Comparison of ENCODE assay signal across 11 cellular contexts in the genomic region with DNA sequence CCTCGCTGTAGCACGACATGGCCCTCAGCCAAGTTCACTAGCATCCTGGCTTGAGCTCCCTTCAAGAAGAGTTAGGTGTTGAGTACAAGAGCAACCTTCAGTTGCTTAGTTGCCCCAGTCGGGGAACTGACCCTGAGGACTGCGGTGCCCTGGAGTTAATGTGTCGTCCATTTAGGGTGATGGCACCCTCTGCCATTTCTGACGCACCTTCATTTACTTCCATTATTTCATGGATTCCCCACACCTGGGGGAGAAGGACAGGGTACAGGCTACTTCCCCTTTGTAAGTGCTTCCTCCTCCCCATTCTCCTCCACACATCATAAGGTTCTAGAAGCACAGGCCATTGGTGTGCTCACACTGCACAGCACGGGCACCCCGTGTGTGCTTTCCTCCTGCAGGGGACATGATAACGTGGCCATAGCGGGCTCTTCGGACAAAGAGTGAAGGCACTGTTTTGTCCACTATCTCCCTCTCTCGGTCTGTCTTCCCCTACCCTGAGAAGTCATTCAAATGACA. TPM values are rescaled to one million over a fixed set of nuclear protein-coding genes. Genes with fewer than 3 reads are reported as not detected.
A peak's percentile ranks its signal among the peaks of the same experiment; 100 is the strongest.
DNase-seq lines count a peak whose midpoint lies in the region; ATAC-seq and TF ChIP-seq lines count a peak whose summit lies in the region.
"Had no signal": no experiment of that assay in that cellular context is flagged by ENCODE, and none has a peak within 500 bp of the region (broad histone marks: within the 10 kb centered on the region; RNA-seq: fewer than 3 reads in every experiment).

No MANE protein-coding gene starts in this region.

- TF ChIP-seq POLR2A in NB4 (IDR thresholded peaks at IDR 0.05; ENCODE audit: extremely low read depth, insufficient read length): no peak

- peaks cover 58% of the 10 kb centered on the region for H3K27me3 Mint-ChIP-seq in central memory CD8-positive, alpha-beta T cell

- H3K9me3 ChIP-seq in right cardiac atrium (ENCODE audit: control insufficient read depth, low read length): no peaks in the 10 kb centered on the region
- H3K9me3 ChIP-seq in upper lobe of right lung: no peaks in the 10 kb centered on the region

- H3K27ac Mint-ChIP-seq in central memory CD8-positive, alpha-beta T cell (ENCODE audit: low read depth): no peak overlapping the region

- H3K4me1 ChIP-seq in right cardiac atrium (ENCODE audit: control insufficient read depth, insufficient read depth, low read length) (peaks cover 4% of the 10 kb centered on the region), upper lobe of right lung (peaks cover 11% of the 10 kb centered on the region)

- H3K27me3 ChIP-seq in right cardiac atrium (ENCODE audit: control insufficient read depth, insufficient read depth) (no peaks in the 10 kb centered on the region), upper lobe of right lung (peaks cover 16% of the 10 kb centered on the region)

- H3K4me3 ChIP-seq in right cardiac atrium (ENCODE audit: low read length) (no peak overlapping the region), NB4 (ENCODE audit: low read depth, low read length) (no peak overlapping the region), upper lobe of right lung (peak overlapping the region; percentile 44)

- H3K4me3 Mint-ChIP-seq in central memory CD8-positive, alpha-beta T cell: peak overlapping the region; percentile 2
- H3K4me3 Mint-ChIP-seq: neural crest cell had no signal

- intact Hi-C loops in Right ventricle myocardium inferior (cut with DNase I) (no loop called here), right cardiac atrium (cut with DNase I) (no loop called here), upper lobe of right lung (cut with DNase I) (no loop called here)

- no peaks in the 10 kb centered on the region for H3K36me3 Mint-ChIP-seq in central memory CD8-positive, alpha-beta T cell (ENCODE audit: insufficient read depth)

- no peaks in the 10 kb centered on the region for H3K9me3 Mint-ChIP-seq in central memory CD8-positive, alpha-beta T cell
- H3K9me3 Mint-ChIP-seq: neural crest cell had no signal

- no peaks in the 10 kb centered on the region for H3K36me3 ChIP-seq in upper lobe of right lung

- ATAC-seq in Right ventricle myocardium inferior: peak; percentile 24
- ATAC-seq in right cardiac atrium: no peak
- ATAC-seq in central memory CD8-positive, alpha-beta T cell (replicated peaks; ENCODE audit: extremely low read depth, poor library complexity, severe bottlenecking): no peak
- no peak for ATAC-seq in upper lobe of right lung
- ATAC-seq in HG03175 (IDR thresholded peaks at IDR 0.05; ENCODE audit: unreplicated experiment): no peak

- peaks cover 17% of the 10 kb centered on the region for H3K4me1 Mint-ChIP-seq in central memory CD8-positive, alpha-beta T cell

- no peak overlapping the region for H3K27ac ChIP-seq in right cardiac atrium (ENCODE audit: low read length)
- H3K27ac ChIP-seq in upper lobe of right lung: peak overlapping the region; percentile 71
- H3K27ac ChIP-seq: VCaP had no signal

- TF ChIP-seq CTCF in NB4 (IDR thresholded peaks at IDR 0.05; ENCODE audit: low read depth, low read length): no peak
- no peak for TF ChIP-seq CTCF in upper lobe of right lung (IDR thresholded peaks at IDR 0.05)

- DNase-seq in Right ventricle myocardium inferior (ENCODE audit: missing footprints) (no peak), right cardiac atrium (no peak), NB4 (ENCODE audit: low read depth) (peak; percentile 76), upper lobe of right lung (peak; percentile 50), COLO829 (ENCODE audit: low spot score) (no peak)
- DNase-seq in central memory CD8-positive, alpha-beta T cell (ENCODE audit: low spot score in 2 of 2): no peak
- no peak for DNase-seq in stimulated activated CD4-positive, alpha-beta T cell treated with anti-CD3 and anti-CD28 coated beads, Interleukin-12 subunit alpha, Interleukin-12 subunit beta, amount 100 ng/mL, for 4 hours
- DNase-seq: NCI-H774 had no signal

- WGBS in right cardiac atrium: 78% methylated on average over 12 of the region's 12 CpGs

RNA-seq across cellular contexts. Expression of gene ALOX5, which starts 1.8 kb away (rescaled TPM):
- 7.3 TPM for total RNA-seq in Right ventricle myocardium inferior
- 10 to 100 TPM; 10.0 to 13.0 (median 12.2) TPM for total RNA-seq in right cardiac atrium
- polyA plus RNA-seq in right cardiac atrium: 5.6 TPM
- 128 TPM for total RNA-seq in upper lobe of right lung
- total RNA-seq: neural crest cell had no signal

Comparison
In these comparisons a context has a peak if more than half of its experiments do, and no peak if none do; other contexts are left out.
1. DNase-seq: peak in NB4 (single experiment) and upper lobe of right lung (single experiment); none in Right ventricle myocardium inferior (single experiment), right cardiac atrium (0 of 3), central memory CD8-positive, alpha-beta T cell (0 of 2), stimulated activated CD4-positive, alpha-beta T cell treated with anti-CD3 and anti-CD28 coated beads, Interleukin-12 subunit alpha, Interleukin-12 subunit beta, amount 100 ng/mL, for 4 hours (single experiment) and COLO829 (single experiment).